Comparison of ENCODE assay signal across 10 cellular contexts in the genomic region with DNA sequence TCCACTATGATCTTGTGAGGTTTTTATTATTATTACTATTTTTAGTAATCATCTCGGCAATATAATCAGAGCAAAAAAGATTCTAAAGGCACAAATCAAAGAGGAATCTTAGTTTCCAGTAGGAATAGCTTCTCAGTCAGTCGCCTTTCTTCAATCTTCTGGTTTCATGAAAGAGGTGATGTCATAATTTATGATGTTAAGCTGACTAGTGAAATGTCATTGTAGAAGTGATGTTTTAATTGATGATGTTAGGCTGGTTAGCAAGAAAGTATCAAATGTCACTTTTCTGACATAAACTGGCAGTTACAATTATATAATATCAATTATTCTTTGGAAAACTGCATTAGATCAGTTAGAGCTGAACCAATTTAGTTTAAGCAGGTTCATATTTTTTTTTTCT.
"Had no signal": no experiment of that assay in that cellular context is flagged by ENCODE, and none has a peak within 500 bp of the region (broad histone marks: within the 10 kb centered on the region; RNA-seq: fewer than 3 reads in every experiment).

No MANE protein-coding gene starts in this region.

- H3K36me3 ChIP-seq: HAP-1 had no signal

- H3K9me3 ChIP-seq: HAP-1 had no signal

- ATAC-seq: HCT116, K562 had no signal

- H3K27ac ChIP-seq: GM23248, HL-60 had no signal

- DNase-seq: GM23248, GOT3, H7, HFFc6, IMR-90, KG1 had no signal

- H3K9ac ChIP-seq: GM23248 had no signal

- FAIRE-seq: K562 had no signal

- H2AFZ ChIP-seq: GM23248 had no signal

- H3K4me3 ChIP-seq: GM23248, HAP-1, K562 had no signal

- H3K4me1 ChIP-seq: HAP-1 had no signal
